In the genomic region with DNA sequence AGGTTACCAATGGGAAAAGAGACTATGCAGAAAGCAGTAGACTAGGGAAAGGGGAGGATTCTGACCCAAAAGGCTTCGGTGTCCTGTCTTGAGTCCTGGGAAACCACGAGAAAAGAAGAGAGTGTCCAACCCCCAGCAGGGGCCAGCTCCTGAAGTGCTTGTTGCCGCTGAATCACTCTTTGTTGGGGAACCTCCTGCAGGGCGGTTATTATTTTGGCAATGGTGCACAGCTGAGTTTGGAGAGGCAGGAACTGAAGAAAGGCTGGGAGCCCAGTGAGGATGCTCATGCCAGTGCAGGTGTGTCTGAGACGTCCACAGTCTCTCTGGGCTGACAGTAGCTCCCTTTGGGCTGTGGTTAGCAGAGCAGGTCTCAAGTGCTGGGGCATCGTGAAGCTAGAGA, we compare ENCODE assay signal across 21 cellular contexts.
DNase-seq lines count a peak whose midpoint lies in the region; ATAC-seq and TF ChIP-seq lines count a peak whose summit lies in the region.
"Had no signal": no experiment of that assay in that cellular context is flagged by ENCODE, and none has a peak within 500 bp of the region (broad histone marks: within the 10 kb centered on the region; RNA-seq: fewer than 3 reads in every experiment).

No MANE protein-coding gene starts in this region.

- H3K9me3 ChIP-seq in CD8-positive, alpha-beta memory T cell (ENCODE audit: low read length): no peaks in the 10 kb centered on the region
- no peaks in the 10 kb centered on the region for H3K9me3 ChIP-seq in T-helper 17 cell (ENCODE audit: control insufficient read depth, low read length, poor library complexity, severe bottlenecking)
- no peaks in the 10 kb centered on the region for H3K9me3 ChIP-seq in endodermal cell (ENCODE audit: control insufficient read depth, low read length)
- H3K9me3 ChIP-seq in body of pancreas: no peaks in the 10 kb centered on the region
- H3K9me3 ChIP-seq: BLaER1 had no signal

- CTCF ChIA-PET in CD8-positive, alpha-beta memory T cell (lab: Charles Lee): no interaction called here

- H3K4me1 ChIP-seq in CD8-positive, alpha-beta memory T cell (ENCODE audit: insufficient read depth, low read length): peaks cover 17% of the 10 kb centered on the region
- H3K4me1 ChIP-seq in endodermal cell (ENCODE audit: control insufficient read depth, insufficient read depth, low read length): no peaks in the 10 kb centered on the region
- no peaks in the 10 kb centered on the region for H3K4me1 ChIP-seq in body of pancreas

- ATAC-seq in T-helper 17 cell (no peak), GM18517 (IDR thresholded peaks at IDR 0.05; ENCODE audit: unreplicated experiment) (no peak), body of pancreas (no peak)
- ATAC-seq: activated CD4-positive, CD25-positive, alpha-beta regulatory T cell treated with anti-CD3 and anti-CD28 coated beads, Interleukin-2, amount 50 U/mL, for 24 hours; naive thymus-derived CD4-positive, alpha-beta T cell; Right ventricle myocardium inferior; T-cell had no signal

- H3K27ac ChIP-seq in CD8-positive, alpha-beta memory T cell (ENCODE audit: low read depth, low read length): no peak overlapping the region
- H3K27ac ChIP-seq in endodermal cell (ENCODE audit: low read depth, low read length): peak overlapping the region; percentile 45
- no peak overlapping the region for H3K27ac ChIP-seq in body of pancreas
- H3K27ac ChIP-seq: BLaER1 had no signal

- H3K27me3 ChIP-seq in CD8-positive, alpha-beta memory T cell (ENCODE audit: insufficient read depth, low read length, poor library complexity, severe bottlenecking): no peaks in the 10 kb centered on the region
- H3K27me3 ChIP-seq in endodermal cell (ENCODE audit: control insufficient read depth, insufficient read depth, low read length, poor library complexity, severe bottlenecking) (no peaks in the 10 kb centered on the region), body of pancreas (no peaks in the 10 kb centered on the region)
- H3K27me3 ChIP-seq: BLaER1 had no signal

- DNase-seq in CD14-positive monocyte (ENCODE audit: low spot score) (no peak), T-helper 17 cell (no peak), endodermal cell (peak; percentile 53), body of pancreas (no peak)
- no peak for DNase-seq in CD8-positive, alpha-beta memory T cell
- DNase-seq in stimulated activated CD4-positive, alpha-beta T cell treated with anti-CD3 and anti-CD28 coated beads, Interleukin-4, amount 100 ng/mL, for 1 hour: no peak
- DNase-seq: activated T-cell treated with anti-CD3 and anti-CD28 coated beads for 4 hours; caudate nucleus; HCEC 1CT; islet precursor cell; KG1; naive thymus-derived CD4-positive, alpha-beta T cell; NCI-H1105 treated with DMSO at 0.1 percent for 48 hours; NCI-H226; stimulated activated naive CD4-positive, alpha-beta T cell; T-cell had no signal

- H3K27me3 Mint-ChIP-seq in CD14-positive monocyte (ENCODE audit: low read depth in 3 of 3) (peaks cover 0 to 8% (median 0%) of the 10 kb centered on the region in 3 donors), T-helper 17 cell (no peaks in the 10 kb centered on the region), endodermal cell (ENCODE audit: insufficient read depth) (no peaks in the 10 kb centered on the region)
- peaks cover 0 to 3% of the 10 kb centered on the region in 2 donors for H3K27me3 Mint-ChIP-seq in CD8-positive, alpha-beta memory T cell
- H3K27me3 Mint-ChIP-seq: naive thymus-derived CD4-positive, alpha-beta T cell; T-cell had no signal

- no peak overlapping the region for H3K9ac ChIP-seq in endodermal cell (ENCODE audit: extremely low read depth, low read length, poor library complexity, severe bottlenecking)
- H3K9ac ChIP-seq: BLaER1 had no signal

- intact Hi-C loops in CD14-positive monocyte (cut with micrococcal nuclease): loop anchor here in 1 of 2 donors (5.0 kb wide), 1 partner anchor 74 kb away; no protein-coding TSS in a partner anchor
- intact Hi-C loops in body of pancreas (cut with DNase I): no loop called here

- H3K36me3 Mint-ChIP-seq in CD14-positive monocyte: peaks cover 71 to 78% of the 10 kb centered on the region in 2 donors
- H3K36me3 Mint-ChIP-seq in CD8-positive, alpha-beta memory T cell: peaks cover 12 to 38% (median 26%) of the 10 kb centered on the region in 3 donors
- peaks cover 6% of the 10 kb centered on the region for H3K36me3 Mint-ChIP-seq in T-helper 17 cell (ENCODE audit: low read depth)
- H3K36me3 Mint-ChIP-seq in endodermal cell (ENCODE audit: low read depth): no peaks in the 10 kb centered on the region
- H3K36me3 Mint-ChIP-seq: type B pancreatic cell had no signal

- H3K4me3 Mint-ChIP-seq in CD14-positive monocyte (peak overlapping the region; percentile 7 to 25), T-helper 17 cell (no peak overlapping the region), endodermal cell (no peak overlapping the region)
- peak overlapping the region in 2 of 7 donors; percentile 4 to 74 for H3K4me3 Mint-ChIP-seq in CD8-positive, alpha-beta memory T cell
- H3K4me3 Mint-ChIP-seq: naive thymus-derived CD4-positive, alpha-beta T cell; T-cell; type B pancreatic cell had no signal

- H3K9me3 Mint-ChIP-seq in CD14-positive monocyte (no peaks in the 10 kb centered on the region), endodermal cell (no peaks in the 10 kb centered on the region)
- H3K9me3 Mint-ChIP-seq in CD8-positive, alpha-beta memory T cell: no peaks in the 10 kb centered on the region
- H3K9me3 Mint-ChIP-seq: T-cell, type B pancreatic cell had no signal

- peak overlapping the region; percentile 62 to 93 (median 87) for H3K27ac Mint-ChIP-seq in CD14-positive monocyte
- H3K27ac Mint-ChIP-seq in CD8-positive, alpha-beta memory T cell: peak overlapping the region in 7 of 8 donors; percentile 29 to 97 (median 90)
- H3K27ac Mint-ChIP-seq in T-helper 17 cell: peak overlapping the region; percentile 83
- no peak overlapping the region for H3K27ac Mint-ChIP-seq in endodermal cell
- H3K27ac Mint-ChIP-seq: type B pancreatic cell had no signal

- TF ChIP-seq CTCF in CD14-positive monocyte (IDR thresholded peaks at IDR 0.05) (no peak), endodermal cell (conservative IDR thresholded peaks at IDR 0.05) (no peak), body of pancreas (IDR thresholded peaks at IDR 0.05) (no peak)

- no peak overlapping the region for H3K4me3 ChIP-seq in CD8-positive, alpha-beta memory T cell (ENCODE audit: low read length)
- H3K4me3 ChIP-seq in endodermal cell (ENCODE audit: low read length) (no peak overlapping the region), body of pancreas (no peak overlapping the region)
- H3K4me3 ChIP-seq: BLaER1 had no signal

- no peak for TF ChIP-seq POLR2A in body of pancreas (IDR thresholded peaks at IDR 0.05)

- POLR2A ChIA-PET in CD8-positive, alpha-beta memory T cell (lab: Charles Lee): no interaction called here

- H3K4me1 Mint-ChIP-seq in CD14-positive monocyte (peaks cover 61% of the 10 kb centered on the region), T-helper 17 cell (peaks cover 23% of the 10 kb centered on the region), endodermal cell (peaks cover 17% of the 10 kb centered on the region)
- H3K4me1 Mint-ChIP-seq in CD8-positive, alpha-beta memory T cell: peaks cover 32 to 40% (median 40%) of the 10 kb centered on the region in 3 donors

- 70 to 75% methylated on average over 6 of the region's 6 CpGs for WGBS in endodermal cell (ENCODE audit: insufficient coverage in 1 of 2, insufficient read length in 1 of 2), 2 experiments
- WGBS in body of pancreas, 2 donors: 49 to 53% methylated on average over 6 of the region's 6 CpGs

- no peaks in the 10 kb centered on the region for H3K36me3 ChIP-seq in CD8-positive, alpha-beta memory T cell (ENCODE audit: insufficient read depth, low read length)
- no peaks in the 10 kb centered on the region for H3K36me3 ChIP-seq in endodermal cell (ENCODE audit: control insufficient read depth, insufficient read depth, low read length)
- no peaks in the 10 kb centered on the region for H3K36me3 ChIP-seq in body of pancreas (replicated peaks in 1 of 2; ENCODE audit: insufficient read depth in 1 of 2, low read depth in 2 of 2)
- H3K36me3 ChIP-seq: BLaER1 had no signal

Comparison
In these comparisons a context has a peak if more than half of its experiments do, and no peak if none do; other contexts are left out.
1. H3K4me3 Mint-ChIP-seq: peak in CD14-positive monocyte (2 of 2); none in T-helper 17 cell (single experiment) and endodermal cell (single experiment).